Comparison of ENCODE assay signal across 26 cellular contexts in genomic region chr20:61881861-61882260, GRCh38.
"Had no signal": no experiment of that assay in that cellular context is flagged by ENCODE, and none has a peak within 500 bp of the region (broad histone marks: within the 10 kb centered on the region; RNA-seq: fewer than 3 reads in every experiment).

No MANE protein-coding gene starts in this region.

- H3K27me3 ChIP-seq: neural progenitor cell, pancreas, right atrium auricular region, right lobe of liver, thyroid gland, tibial nerve, vagina had no signal

- H3K4me2 ChIP-seq: neural progenitor cell had no signal

- H3K27ac ChIP-seq: neural progenitor cell, neutrophil, pancreas, prostate gland, right atrium auricular region, right lobe of liver, sigmoid colon, stomach, thoracic aorta, thyroid gland, tibial nerve, upper lobe of left lung, vagina had no signal

- H3K4me1 ChIP-seq: neural progenitor cell, pancreas, prostate gland, right atrium auricular region, right lobe of liver, sigmoid colon, stomach, thyroid gland, upper lobe of left lung, vagina had no signal

- H3K9ac ChIP-seq: neural progenitor cell had no signal

- H3K9me3 ChIP-seq: neutrophil, pancreas, prostate gland, right atrium auricular region, right lobe of liver, sigmoid colon, stomach, thoracic aorta, thyroid gland, tibial nerve, upper lobe of left lung, vagina had no signal

- DNase-seq: natural killer cell; nucleus accumbens; retina; right lobe of liver; sigmoid colon; small intestine; stimulated activated CD4-positive, alpha-beta T cell treated with anti-CD3 and anti-CD28 coated beads, Interleukin-15, amount 100 ng/mL, for 24 hours; stimulated activated CD4-positive, alpha-beta T cell treated with anti-CD3 and anti-CD28 coated beads, Interleukin-2, amount 100 ng/mL, for 24 hours; stimulated activated CD4-positive, alpha-beta T cell treated with anti-CD3 and anti-CD28 coated beads, Interleukin-2, amount 100 ng/mL, for 48 hours; stimulated activated CD4-positive, alpha-beta T cell treated with anti-CD3 and anti-CD28 coated beads, Interleukin-4, amount 100 ng/mL, for 24 hours; stimulated activated naive B cell treated with anti-CD40 and anti-IgM and Interleukin-4, amounts not matched to agents 10 μg/mL and 1 μg/mL and 100 μg/mL, for 72 hours; stimulated activated naive CD4-positive, alpha-beta T cell treated with Interleukin-2 at 50 U/mL for 16 hours; stomach; thyroid gland; trophoblast cell had no signal

- H2AFZ ChIP-seq: neural progenitor cell had no signal

- ATAC-seq: naive thymus-derived CD4-positive, alpha-beta T cell; natural killer cell; pancreas; right lobe of liver; stimulated activated effector memory CD8-positive, alpha-beta T cell treated with anti-CD3 and anti-CD28 coated beads, Interleukin-12 subunit alpha, Interleukin-12 subunit beta, amount 100 ng/mL, for 72 hours; stimulated activated naive B cell treated with anti-CD40 and anti-IgM and Interleukin-4, amounts not matched to agents 10 μg/mL and 1 μg/mL and 100 μg/mL, for 72 hours had no signal

- H3K4me3 ChIP-seq: neural progenitor cell, pancreas, prostate gland, right atrium auricular region, right lobe of liver, sigmoid colon, stomach, thoracic aorta, thyroid gland, tibial nerve, upper lobe of left lung, vagina had no signal

- H3K36me3 ChIP-seq: neural progenitor cell, neutrophil, pancreas, prostate gland, right atrium auricular region, right lobe of liver, sigmoid colon, stomach, thoracic aorta, thyroid gland, tibial nerve, upper lobe of left lung, vagina had no signal
